In genomic region chr7:12893292-12893691, GRCh38 we compare ENCODE assay signal across 28 cellular contexts.
"Had no signal": no experiment of that assay in that cellular context is flagged by ENCODE, and none has a peak within 500 bp of the region (broad histone marks: within the 10 kb centered on the region; RNA-seq: fewer than 3 reads in every experiment).

No MANE protein-coding gene starts in this region.

- H3K4me1 Mint-ChIP-seq: stimulated activated naive B cell treated with anti-CD40 and anti-IgM and Interleukin-4, amounts not matched to agents 10 μg/mL and 1 μg/mL and 100 μg/mL, for 72 hours had no signal

- H3K27me3 ChIP-seq: body of pancreas, esophagus muscularis mucosa, gastroesophageal sphincter, hepatocyte, right atrium auricular region, stomach, thyroid gland, upper lobe of left lung, vagina had no signal

- H3K36me3 ChIP-seq: esophagus muscularis mucosa, gastroesophageal sphincter, right atrium auricular region, stomach, thyroid gland, upper lobe of left lung, vagina, WERI-Rb-1 had no signal

- FAIRE-seq: keratinocyte had no signal

- H3K27ac Mint-ChIP-seq: activated naive CD8-positive, alpha-beta T cell; natural killer cell treated with Interleukin-12 subunit alpha and Interleukin-12 subunit beta and Interleukin-15 and Interleukin-18, amount 100 ng/mL, for 72 hours; stimulated activated naive B cell treated with anti-CD40 and anti-IgM and Interleukin-4, amounts not matched to agents 10 μg/mL and 1 μg/mL and 100 μg/mL, for 72 hours; T-helper 17 cell had no signal

- H3K9me3 Mint-ChIP-seq: stimulated activated naive B cell treated with anti-CD40 and anti-IgM and Interleukin-4, amounts not matched to agents 10 μg/mL and 1 μg/mL and 100 μg/mL, for 72 hours had no signal

- H3K4me3 ChIP-seq: body of pancreas, esophagus muscularis mucosa, gastroesophageal sphincter, hepatocyte, right atrium auricular region, stomach, thyroid gland, upper lobe of left lung, vagina had no signal

- H3K4me3 Mint-ChIP-seq: activated naive CD8-positive, alpha-beta T cell; natural killer cell treated with Interleukin-12 subunit alpha and Interleukin-12 subunit beta and Interleukin-15 and Interleukin-18, amount 100 ng/mL, for 72 hours; stimulated activated naive B cell treated with anti-CD40 and anti-IgM and Interleukin-4, amounts not matched to agents 10 μg/mL and 1 μg/mL and 100 μg/mL, for 72 hours; T-helper 17 cell had no signal

- DNase-seq: activated CD4-positive, alpha-beta T cell treated with anti-CD3 and anti-CD28 coated beads for 48 hours; activated CD4-positive, alpha-beta T cell treated with anti-CD3 and anti-CD28 coated beads, Interleukin-2, amount 50 U/mL, for 48 hours; activated CD8-positive, alpha-beta memory T cell treated with anti-CD3 and anti-CD28 coated beads for 24 hours; activated effector memory CD4-positive, alpha-beta T cell treated with Interleukin-2 at 50 U/mL for 16 hours; activated naive CD4-positive, alpha-beta T cell treated with Interleukin-2 at 50 U/mL for 16 hours; anterior cingulate cortex; body of pancreas; central memory CD4-positive, alpha-beta T cell; left cardiac atrium; left ventricle myocardium superior; midbrain; stimulated activated CD4-positive, alpha-beta T cell treated with anti-CD3 and anti-CD28 coated beads, Interleukin-15, amount 100 ng/mL, for 24 hours; stimulated activated CD4-positive, alpha-beta T cell treated with anti-CD3 and anti-CD28 coated beads, Interleukin-2, amount 100 ng/mL, for 24 hours; stimulated activated naive B cell treated with anti-CD40 and anti-IgM and Interleukin-4, amounts not matched to agents 10 μg/mL and 1 μg/mL and 100 μg/mL, for 72 hours; stomach; T-helper 17 cell; T1000; thyroid gland; WERI-Rb-1 had no signal

- H3K36me3 Mint-ChIP-seq: activated naive CD8-positive, alpha-beta T cell; natural killer cell treated with Interleukin-12 subunit alpha and Interleukin-12 subunit beta and Interleukin-15 and Interleukin-18, amount 100 ng/mL, for 72 hours; stimulated activated naive B cell treated with anti-CD40 and anti-IgM and Interleukin-4, amounts not matched to agents 10 μg/mL and 1 μg/mL and 100 μg/mL, for 72 hours had no signal
